In genomic region chr1:23809751-23810171, GRCh38 we compare ENCODE assay signal across 8 cellular contexts. TPM values are rescaled to one million over a fixed set of nuclear protein-coding genes. Genes with fewer than 3 reads are reported as not detected.
DNase-seq lines count a peak whose midpoint lies in the region; ATAC-seq and TF ChIP-seq lines count a peak whose summit lies in the region.

No MANE protein-coding gene starts in this region.

- WGBS in mammary epithelial cell (ENCODE audit: low coverage, missing lambda C conversion rate): 24% methylated on average over 6 of the region's 6 CpGs

- H2AFZ ChIP-seq in mammary epithelial cell (ENCODE audit: low read depth, low read length): no peak overlapping the region

- H4K20me1 ChIP-seq in mammary epithelial cell (ENCODE audit: insufficient read depth, low read length): no peaks in the 10 kb centered on the region

- DNase-seq in DMS153 (lab: John Stamatoyannopoulos, UW) (peak; percentile 56), NCI-H2196 (lab: John Stamatoyannopoulos, UW; ENCODE audit: unreplicated experiment) (peak; percentile 72), WERI-Rb-1 (peak; percentile 80), mammary epithelial cell (peak; percentile 45), kidney tubule cell (ENCODE audit: low spot score) (peak; percentile 76)
- DNase-seq in stimulated activated CD4-positive, alpha-beta T cell treated with anti-CD3 and anti-CD28 coated beads, TNF-alpha, amount 100 ng/mL, for 1 hour (ENCODE audit: low read depth in 3 of 3, low spot score in 1 of 3): peak; percentile 59 to 65 (median 60)

- peak; percentile 57 for ATAC-seq in HG02642 (IDR thresholded peaks at IDR 0.05; ENCODE audit: poor library complexity, unreplicated experiment)
- no peak for ATAC-seq in HG02970 (IDR thresholded peaks at IDR 0.05; ENCODE audit: low FRiP score, unreplicated experiment)

- no peak overlapping the region for H3K4me3 ChIP-seq in WERI-Rb-1 (ENCODE audit: low read depth, low read length)
- H3K4me3 ChIP-seq in mammary epithelial cell (replicated peaks in 1 of 3; ENCODE audit: insufficient read depth in 1 of 3, low read depth in 2 of 3, low read length in 3 of 3): no peak overlapping the region

- no peak overlapping the region for H3K9ac ChIP-seq in mammary epithelial cell (ENCODE audit: insufficient read depth, low read length)

- H3K9me3 ChIP-seq in WERI-Rb-1 (ENCODE audit: severe bottlenecking) (no peaks in the 10 kb centered on the region), mammary epithelial cell (replicated peaks; ENCODE audit: insufficient read depth, low read length) (no peaks in the 10 kb centered on the region)

- dilution Hi-C loops in mammary epithelial cell (cut with HindIII; ENCODE audit: low sequenced_read_pairs): no loop called here

- CTCF ChIA-PET in mammary epithelial cell (lab: Charles Lee; ENCODE audit: low non-redundant PET): interaction anchor here (1.8 kb wide), 1 partner anchor 107 kb away, joined by 9 read pairs; no protein-coding TSS in a partner anchor

- in situ Hi-C loops in mammary epithelial cell (cut with MboI; ENCODE audit: low sequenced_read_pairs in 2 of 2): loop anchor here in 1 of 2 donors (10.0 kb wide), 1 partner anchor 105 kb away; the partner anchor contains the start of gene CNR2

- peak; percentile 94 for TF ChIP-seq CTCF in WERI-Rb-1 (IDR thresholded peaks at IDR 0.05; ENCODE audit: low read depth, low read length)
- TF ChIP-seq CTCF in mammary epithelial cell (conservative IDR thresholded peaks at IDR 0.05 in 1 of 2, IDR thresholded peaks at IDR 0.05 in 1 of 2; ENCODE audit: extremely low read depth in 1 of 2, insufficient read depth in 1 of 2, low read depth in 1 of 2, low read length in 2 of 2): peak; percentile 91

- no peaks in the 10 kb centered on the region for H3K27me3 ChIP-seq in WERI-Rb-1 (ENCODE audit: insufficient read depth, low read depth, severe bottlenecking)
- H3K27me3 ChIP-seq in mammary epithelial cell (ENCODE audit: insufficient read depth, low read length): no peaks in the 10 kb centered on the region

- H3K4me1 ChIP-seq in mammary epithelial cell (ENCODE audit: insufficient read depth, low read length): no peaks in the 10 kb centered on the region

- H3K27ac ChIP-seq in WERI-Rb-1 (no peak overlapping the region), mammary epithelial cell (ENCODE audit: insufficient read depth, low read depth, low read length) (no peak overlapping the region)

- H3K36me3 ChIP-seq in WERI-Rb-1 (no peaks in the 10 kb centered on the region), mammary epithelial cell (ENCODE audit: insufficient read depth, low read length) (peaks cover 3% of the 10 kb centered on the region)

- no TSS peak for BruUV-seq in mammary epithelial cell (replicated peaks; lab: Mats Ljungman, UMichigan)

- H3K79me2 ChIP-seq in mammary epithelial cell (ENCODE audit: insufficient read depth, low read length): no peaks in the 10 kb centered on the region

- no peak overlapping the region for H3K4me2 ChIP-seq in mammary epithelial cell (ENCODE audit: insufficient read depth, low read depth, low read length)

- intact Hi-C loops in mammary epithelial cell (cut with micrococcal nuclease): loop anchor here (1.0 to 10.0 kb wide), 5 partner anchors 59 to 305 kb away; partner anchors contain the start of genes FUCA1, MYOM3 and PNRC2

RNA-seq across cellular contexts. Expression of gene GALE, which starts 9.2 kb away (rescaled TPM):
- total RNA-seq in mammary epithelial cell: 10 to 100 TPM; 24.2 to 84.5 TPM
- polyA plus RNA-seq in mammary epithelial cell: 98.7 TPM
- 64.5 TPM for polyA minus RNA-seq in mammary epithelial cell

RNA-seq across cellular contexts. Expression of gene HMGCL, which starts 15.5 kb away (rescaled TPM):
- 10 to 100 TPM; 31.5 to 33.0 TPM for total RNA-seq in mammary epithelial cell
- 25.8 TPM for polyA plus RNA-seq in mammary epithelial cell
- polyA minus RNA-seq in mammary epithelial cell: 2.1 TPM

RNA-seq across cellular contexts. Expression of gene LYPLA2, which starts 18.8 kb away (rescaled TPM):
- total RNA-seq in mammary epithelial cell: 10 to 100 TPM; 81.5 to 89.8 TPM
- polyA plus RNA-seq in mammary epithelial cell: 107 TPM
- polyA minus RNA-seq in mammary epithelial cell: 91.3 TPM

RNA-seq across cellular contexts. Expression of gene PITHD1, which starts 31.5 kb away (rescaled TPM):
- 10 to 100 TPM; 39.7 to 44.0 TPM for total RNA-seq in mammary epithelial cell
- polyA plus RNA-seq in mammary epithelial cell: 45.9 TPM
- polyA minus RNA-seq in mammary epithelial cell: 3.9 TPM

RNA-seq across cellular contexts. Expression of gene FUCA1, which starts 58.3 kb away (rescaled TPM):
- total RNA-seq in mammary epithelial cell: 1 to 10 TPM; 3.3 to 9.9 TPM
- polyA plus RNA-seq in mammary epithelial cell: 4.8 TPM
- 0.78 TPM for polyA minus RNA-seq in mammary epithelial cell
